In the genomic region with DNA sequence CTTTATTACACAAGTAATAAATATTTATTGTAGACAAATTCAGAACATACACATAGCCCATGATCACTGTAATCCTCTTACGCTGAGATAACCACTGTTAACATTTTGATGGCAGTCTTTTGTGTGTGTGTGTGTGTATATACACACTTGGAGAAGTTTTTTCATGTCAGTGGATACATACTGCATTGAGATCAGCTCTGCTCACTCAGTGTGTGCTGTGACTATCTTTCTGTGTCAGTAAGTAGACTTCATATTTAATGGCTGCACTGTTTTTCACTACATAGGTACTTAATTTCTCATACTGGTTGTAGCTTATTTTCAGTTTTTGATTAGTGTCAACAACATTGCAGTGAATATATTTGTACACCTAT, we compare ENCODE assay signal across 17 cellular contexts.
"Had no signal": no experiment of that assay in that cellular context is flagged by ENCODE, and none has a peak within 500 bp of the region (broad histone marks: within the 10 kb centered on the region; RNA-seq: fewer than 3 reads in every experiment).

No MANE protein-coding gene starts in this region.

- H3K9ac ChIP-seq: SK-N-SH had no signal

- H3K36me3 ChIP-seq: right atrium auricular region, transverse colon had no signal

- H3K27me3 Mint-ChIP-seq: activated CD4-positive, alpha-beta memory T cell treated with anti-CD3 and anti-CD28 coated beads for 36 hours; brain; central memory CD8-positive, alpha-beta T cell; naive thymus-derived CD8-positive, alpha-beta T cell; progenitor cell of endocrine pancreas had no signal

- H3K9me3 Mint-ChIP-seq: activated CD4-positive, alpha-beta memory T cell treated with anti-CD3 and anti-CD28 coated beads for 36 hours; brain; central memory CD8-positive, alpha-beta T cell; naive thymus-derived CD8-positive, alpha-beta T cell had no signal

- H3K27ac ChIP-seq: coronary artery, right atrium auricular region, skin epidermis, transverse colon had no signal

- H3K27ac Mint-ChIP-seq: progenitor cell of endocrine pancreas had no signal

- H3K36me3 Mint-ChIP-seq: activated CD4-positive, alpha-beta memory T cell treated with anti-CD3 and anti-CD28 coated beads for 36 hours; brain; naive thymus-derived CD8-positive, alpha-beta T cell had no signal

- H3K4me2 ChIP-seq: SK-N-SH had no signal

- H3K27me3 ChIP-seq: right atrium auricular region, transverse colon had no signal

- H3K4me3 Mint-ChIP-seq: brain had no signal

- DNase-seq: activated CD4-positive, alpha-beta memory T cell treated with anti-CD3 and anti-CD28 coated beads for 36 hours; activated CD4-positive, alpha-beta T cell treated with anti-CD3 and anti-CD28 coated beads for 1 hour; occipital lobe; SK-N-SH; stimulated activated CD4-positive, alpha-beta T cell treated with anti-CD3 and anti-CD28 coated beads, Interleukin-15, amount 100 ng/mL, for 24 hours; stimulated activated CD4-positive, alpha-beta T cell treated with anti-CD3 and anti-CD28 coated beads, Interleukin-4, amount 100 ng/mL, for 1 hour; stimulated activated naive CD8-positive, alpha-beta T cell treated with anti-CD3 and anti-CD28 coated beads, Interleukin-15, Interleukin-2, amounts not matched to agents 100 U/mL and 50 U/mL, for 24 hours; T-helper 1 cell; transverse colon had no signal

- ATAC-seq: esophagus mucosa had no signal

- H3K9me2 ChIP-seq: SK-N-SH had no signal

- H3K4me3 ChIP-seq: coronary artery, right atrium auricular region, skin epidermis, transverse colon had no signal

- H3K9me3 ChIP-seq: right atrium auricular region, SK-N-SH, transverse colon had no signal
